8 cellular contexts compared by ENCODE assay signal in genomic region chr6:165850434-165851019, GRCh38.
A peak's percentile ranks its signal among the peaks of the same experiment; 100 is the strongest.
DNase-seq lines count a peak whose midpoint lies in the region; ATAC-seq and TF ChIP-seq lines count a peak whose summit lies in the region.

No MANE protein-coding gene starts in this region.

- H3K4me1 ChIP-seq in SJCRH30 (no peaks in the 10 kb centered on the region), heart right ventricle (peaks cover 5 to 35% (median 18%) of the 10 kb centered on the region in 9 donors)

- H3K27ac Mint-ChIP-seq in activated naive CD8-positive, alpha-beta T cell treated with anti-CD3 and anti-CD28 coated beads for 36 hours, result no peak overlapping the region

- no peaks in the 10 kb centered on the region for H3K9me3 Mint-ChIP-seq in activated naive CD8-positive, alpha-beta T cell treated with anti-CD3 and anti-CD28 coated beads for 36 hours

- intact Hi-C loops in heart right ventricle (cut with DNase I), result loop anchor here in 9 of 10 donors (1.0 to 5.0 kb wide), 10 partner anchors 118 to 410 kb away; partner anchors contain the start of gene PDE10A (in 1 of the 9)

- no peaks in the 10 kb centered on the region for H3K9me3 ChIP-seq in SJCRH30 (replicated peaks)
- no peaks in the 10 kb centered on the region for H3K9me3 ChIP-seq in heart right ventricle

- no peaks in the 10 kb centered on the region for H3K36me3 Mint-ChIP-seq in activated naive CD8-positive, alpha-beta T cell treated with anti-CD3 and anti-CD28 coated beads for 36 hours

- TF ChIP-seq CTCF in heart right ventricle (IDR thresholded peaks at IDR 0.05), result peak; percentile 91 to 100 (median 99)

- H3K27me3 ChIP-seq in SJCRH30, result peaks cover 3% of the 10 kb centered on the region; the same call in 1 of the 2 replicates
- peaks cover 10 to 72% (median 34%) of the 10 kb centered on the region in 7 donors for H3K27me3 ChIP-seq in heart right ventricle

- WGBS in heart right ventricle, 2 donors, result 14 to 19% methylated on average over 9 of the region's 9 CpGs

- H3K27me3 Mint-ChIP-seq in activated naive CD8-positive, alpha-beta T cell treated with anti-CD3 and anti-CD28 coated beads for 36 hours, result peaks cover 86% of the 10 kb centered on the region

- peaks cover 2% of the 10 kb centered on the region for H3K4me1 Mint-ChIP-seq in activated naive CD8-positive, alpha-beta T cell treated with anti-CD3 and anti-CD28 coated beads for 36 hours

- DNase-seq in DMS53 treated with DMSO at 0.1 percent for 48 hours (lab: John Stamatoyannopoulos, UW; ENCODE audit: unreplicated experiment), result peak; percentile 28
- DNase-seq in HT-29 (ENCODE audit: low spot score), result peak; percentile 77
- DNase-seq in SJCRH30, result peak; percentile 57 to 77
- DNase-seq in activated naive CD8-positive, alpha-beta T cell treated with anti-CD3 and anti-CD28 coated beads for 36 hours, result peak; percentile 36
- peak; percentile 76 to 81 for DNase-seq in heart right ventricle
- peak; percentile 17 for DNase-seq in pulmonary artery endothelial cell (ENCODE audit: low read depth, low spot score)
- no peak for DNase-seq in NCI-H1048 (lab: John Stamatoyannopoulos, UW)

- ATAC-seq in GM21360 (IDR thresholded peaks at IDR 0.05; ENCODE audit: unreplicated experiment) (peak; percentile 87), heart right ventricle (peak; percentile 59 to 84 (median 78))

- H3K36me3 ChIP-seq in SJCRH30 (no peaks in the 10 kb centered on the region), heart right ventricle (no peaks in the 10 kb centered on the region)

- no peak overlapping the region for H3K4me3 ChIP-seq in SJCRH30
- H3K4me3 ChIP-seq in heart right ventricle, result peak overlapping the region in 7 of 10 donors; percentile 8 to 37 (median 31)

- no peak overlapping the region for H3K27ac ChIP-seq in SJCRH30
- H3K27ac ChIP-seq in heart right ventricle, result no peak overlapping the region

- no peak overlapping the region for H3K4me3 Mint-ChIP-seq in activated naive CD8-positive, alpha-beta T cell treated with anti-CD3 and anti-CD28 coated beads for 36 hours
